Comparison of ENCODE assay signal across 1 cellular context in genomic region chr6:26128013-26128771, GRCh38.
A peak's percentile ranks its signal among the peaks of the same experiment; 100 is the strongest.
TF ChIP-seq lines count a peak whose summit lies in the region.

No MANE protein-coding gene starts in this region.

TF ChIP-seq in K562, 482 proteins besides CTCF, POLR2A, EP300 and RAD21 (continued from another document and continues in another):
- TF ChIP-seq MBD1 (CRISPR knock-in tag; IDR thresholded peaks at IDR 0.05) (no peak), POLR2AphosphoS5 (IDR thresholded peaks at IDR 0.05; ENCODE audit: control insufficient read depth, insufficient read depth, low read depth, low read length) (peak; percentile 88), STAT5A (IDR thresholded peaks at IDR 0.05; ENCODE audit: borderline replicate concordance, low read length) (no peak), CBX1 (IDR thresholded peaks at IDR 0.05; ENCODE audit: low read depth) (no peak), MAFK (IDR thresholded peaks at IDR 0.05; ENCODE audit: low read length) (no peak), MCM5 (IDR thresholded peaks at IDR 0.05; ENCODE audit: low read depth) (no peak), PML (IDR thresholded peaks at IDR 0.05; ENCODE audit: low read length) (0 out of 2 replicates have a peak, but pooled peaks have one; percentile 19), GTF2B (IDR thresholded peaks at IDR 0.05; ENCODE audit: extremely low read depth, insufficient read length) (no peak), SNIP1 (IDR thresholded peaks at IDR 0.05; ENCODE audit: low read depth) (no peak), CGGBP1 (CRISPR knock-in tag; IDR thresholded peaks at IDR 0.05) (peak; percentile 58), STAG1 (CRISPR knock-in tag; IDR thresholded peaks at IDR 0.05; ENCODE audit: borderline replicate concordance) (no peak), ZNF239 (CRISPR knock-in tag; IDR thresholded peaks at IDR 0.05) (no peak), ZBTB8A (IDR thresholded peaks at IDR 0.05; ENCODE audit: partially characterized antibody) (no peak), JUNB (CRISPR knock-in tag; conservative IDR thresholded peaks at IDR 0.05) (no peak), GTF2F1 (IDR thresholded peaks at IDR 0.05; ENCODE audit: low read depth, low read length) (no peak), KDM4B (IDR thresholded peaks at IDR 0.05; ENCODE audit: borderline replicate concordance in 2 of 2, low read depth in 1 of 2) (no peak), EGR1 (conservative IDR thresholded peaks at IDR 0.05) (no peak), MIER1 (IDR thresholded peaks at IDR 0.05; ENCODE audit: low read depth) (no peak), SP1 (CRISPR knock-in tag; IDR thresholded peaks at IDR 0.05) (no peak), RBM25 (IDR thresholded peaks at IDR 0.05; ENCODE audit: low read depth, low read length, severe bottlenecking) (no peak), MAFF (IDR thresholded peaks at IDR 0.05; ENCODE audit: low read length) (no peak), RBM22 (IDR thresholded peaks at IDR 0.05; ENCODE audit: low read depth, low read length, poor library complexity, severe bottlenecking) (peak; percentile 8), GABPA (tag; conservative IDR thresholded peaks at IDR 0.05; ENCODE audit: low read depth) (no peak), CC2D1A (IDR thresholded peaks at IDR 0.05) (no peak), SUPT5H (IDR thresholded peaks at IDR 0.05) (peak; percentile 42), CHD1 (IDR thresholded peaks at IDR 0.05; ENCODE audit: low read length) (no peak), FOXJ3 (CRISPR knock-in tag; IDR thresholded peaks at IDR 0.05) (no peak), NR2C1 (IDR thresholded peaks at IDR 0.05) (no peak), NR2C1 (tag; IDR thresholded peaks at IDR 0.05) (no peak), CBX2 (IDR thresholded peaks at IDR 0.05; ENCODE audit: insufficient read depth, low read length, poor library complexity, severe bottlenecking) (no peak), RBFOX2 (IDR thresholded peaks at IDR 0.05; ENCODE audit: low read depth, low read length) (peak; percentile 64), HIVEP1 (CRISPR knock-in tag; IDR thresholded peaks at IDR 0.05) (no peak), ZNF584 (CRISPR knock-in tag; IDR thresholded peaks at IDR 0.05; ENCODE audit: low read depth) (no peak), ZNF518B (CRISPR knock-in tag; IDR thresholded peaks at IDR 0.05) (no peak), ZNF609 (CRISPR knock-in tag; IDR thresholded peaks at IDR 0.05; ENCODE audit: borderline replicate concordance) (no peak), POLR2G (IDR thresholded peaks at IDR 0.05; ENCODE audit: low read depth, low read length) (peak; percentile 46; the same call in 1 of the 2 replicates), EWSR1 (IDR thresholded peaks at IDR 0.05; ENCODE audit: borderline replicate concordance, low read depth, partially characterized antibody) (peak; percentile 54), RAD51 (IDR thresholded peaks at IDR 0.05; ENCODE audit: borderline replicate concordance, low read depth) (no peak), ZBTB1 (CRISPR knock-in tag; IDR thresholded peaks at IDR 0.05; ENCODE audit: borderline replicate concordance, low read depth) (no peak), HBP1 (CRISPR knock-in tag; IDR thresholded peaks at IDR 0.05) (0 out of 2 replicates have a peak, but pooled peaks have one; percentile 36), ARID2 (IDR thresholded peaks at IDR 0.05) (no peak), MYBL2 (IDR thresholded peaks at IDR 0.05; ENCODE audit: low read depth) (no peak), MYBL2 (CRISPR knock-in tag; IDR thresholded peaks at IDR 0.05; ENCODE audit: borderline replicate concordance) (no peak)
- TF ChIP-seq, protein P1, sequence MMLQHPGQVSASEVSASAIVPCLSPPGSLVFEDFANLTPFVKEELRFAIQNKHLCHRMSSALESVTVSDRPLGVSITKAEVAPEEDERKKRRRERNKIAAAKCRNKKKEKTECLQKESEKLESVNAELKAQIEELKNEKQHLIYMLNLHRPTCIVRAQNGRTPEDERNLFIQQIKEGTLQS (IDR thresholded peaks at IDR 0.05) = no peak
- TF ChIP-seq, protein P1 (CRISPR knock-in tag; conservative IDR thresholded peaks at IDR 0.05) = no peak
- TF ChIP-seq, protein P2, sequence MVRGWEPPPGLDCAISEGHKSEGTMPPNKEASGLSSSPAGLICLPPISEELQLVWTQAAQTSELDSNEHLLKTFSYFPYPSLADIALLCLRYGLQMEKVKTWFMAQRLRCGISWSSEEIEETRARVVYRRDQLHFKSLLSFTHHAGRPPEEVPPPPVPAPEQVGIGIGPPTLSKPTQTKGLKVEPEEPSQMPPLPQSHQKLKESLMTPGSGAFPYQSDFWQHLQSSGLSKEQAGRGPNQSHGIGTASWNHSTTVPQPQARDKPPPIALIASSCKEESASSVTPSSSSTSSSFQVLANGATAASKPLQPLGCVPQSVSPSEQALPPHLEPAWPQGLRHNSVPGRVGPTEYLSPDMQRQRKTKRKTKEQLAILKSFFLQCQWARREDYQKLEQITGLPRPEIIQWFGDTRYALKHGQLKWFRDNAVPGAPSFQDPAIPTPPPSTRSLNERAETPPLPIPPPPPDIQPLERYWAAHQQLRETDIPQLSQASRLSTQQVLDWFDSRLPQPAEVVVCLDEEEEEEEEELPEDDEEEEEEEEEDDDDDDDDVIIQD (CRISPR knock-in tag; IDR thresholded peaks at IDR 0.05) = no peak
- TF ChIP-seq, protein P3, sequence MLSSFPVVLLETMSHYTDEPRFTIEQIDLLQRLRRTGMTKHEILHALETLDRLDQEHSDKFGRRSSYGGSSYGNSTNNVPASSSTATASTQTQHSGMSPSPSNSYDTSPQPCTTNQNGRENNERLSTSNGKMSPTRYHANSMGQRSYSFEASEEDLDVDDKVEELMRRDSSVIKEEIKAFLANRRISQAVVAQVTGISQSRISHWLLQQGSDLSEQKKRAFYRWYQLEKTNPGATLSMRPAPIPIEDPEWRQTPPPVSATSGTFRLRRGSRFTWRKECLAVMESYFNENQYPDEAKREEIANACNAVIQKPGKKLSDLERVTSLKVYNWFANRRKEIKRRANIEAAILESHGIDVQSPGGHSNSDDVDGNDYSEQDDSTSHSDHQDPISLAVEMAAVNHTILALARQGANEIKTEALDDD (IDR thresholded peaks at IDR 0.05) = peak; percentile 44; the same call in 1 of the 2 replicates
- TF ChIP-seq, protein P4, sequence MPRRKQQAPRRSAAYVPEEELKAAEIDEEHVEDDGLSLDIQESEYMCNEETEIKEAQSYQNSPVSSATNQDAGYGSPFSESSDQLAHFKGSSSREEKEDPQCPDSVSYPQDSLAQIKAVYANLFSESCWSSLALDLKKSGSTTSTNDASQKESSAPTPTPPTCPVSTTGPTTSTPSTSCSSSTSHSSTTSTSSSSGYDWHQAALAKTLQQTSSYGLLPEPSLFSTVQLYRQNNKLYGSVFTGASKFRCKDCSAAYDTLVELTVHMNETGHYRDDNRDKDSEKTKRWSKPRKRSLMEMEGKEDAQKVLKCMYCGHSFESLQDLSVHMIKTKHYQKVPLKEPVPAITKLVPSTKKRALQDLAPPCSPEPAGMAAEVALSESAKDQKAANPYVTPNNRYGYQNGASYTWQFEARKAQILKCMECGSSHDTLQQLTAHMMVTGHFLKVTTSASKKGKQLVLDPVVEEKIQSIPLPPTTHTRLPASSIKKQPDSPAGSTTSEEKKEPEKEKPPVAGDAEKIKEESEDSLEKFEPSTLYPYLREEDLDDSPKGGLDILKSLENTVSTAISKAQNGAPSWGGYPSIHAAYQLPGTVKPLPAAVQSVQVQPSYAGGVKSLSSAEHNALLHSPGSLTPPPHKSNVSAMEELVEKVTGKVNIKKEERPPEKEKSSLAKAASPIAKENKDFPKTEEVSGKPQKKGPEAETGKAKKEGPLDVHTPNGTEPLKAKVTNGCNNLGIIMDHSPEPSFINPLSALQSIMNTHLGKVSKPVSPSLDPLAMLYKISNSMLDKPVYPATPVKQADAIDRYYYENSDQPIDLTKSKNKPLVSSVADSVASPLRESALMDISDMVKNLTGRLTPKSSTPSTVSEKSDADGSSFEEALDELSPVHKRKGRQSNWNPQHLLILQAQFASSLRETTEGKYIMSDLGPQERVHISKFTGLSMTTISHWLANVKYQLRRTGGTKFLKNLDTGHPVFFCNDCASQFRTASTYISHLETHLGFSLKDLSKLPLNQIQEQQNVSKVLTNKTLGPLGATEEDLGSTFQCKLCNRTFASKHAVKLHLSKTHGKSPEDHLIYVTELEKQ (CRISPR knock-in tag; IDR thresholded peaks at IDR 0.05) = no peak
